ENCODE assay signal across 24 cellular contexts in genomic region chr22:40409613-40410113, GRCh38. TPM values are rescaled to one million over a fixed set of nuclear protein-coding genes. Genes with fewer than 3 reads are reported as not detected.
A peak's percentile ranks its signal among the peaks of the same experiment; 100 is the strongest.
DNase-seq lines count a peak whose midpoint lies in the region; ATAC-seq and TF ChIP-seq lines count a peak whose summit lies in the region.
"Had no signal": no experiment of that assay in that cellular context is flagged by ENCODE, and none has a peak within 500 bp of the region (broad histone marks: within the 10 kb centered on the region; RNA-seq: fewer than 3 reads in every experiment).

No MANE protein-coding gene starts in this region.

- H3K9me3 ChIP-seq in mucosa of stomach (ENCODE audit: control insufficient read depth, low read length), result no peaks in the 10 kb centered on the region
- H3K9me3 ChIP-seq: heart left ventricle, SJCRH30, thoracic aorta, uterus had no signal

- no peak overlapping the region for H3K4me3 ChIP-seq in mucosa of stomach (ENCODE audit: low read length)
- H3K4me3 ChIP-seq: heart left ventricle, SJCRH30, thoracic aorta, uterus had no signal

- ATAC-seq in natural killer cell treated with Interleukin-12 subunit alpha and Interleukin-12 subunit beta and Interleukin-15 and Interleukin-18, amount 100 ng/mL, for 72 hours, result no peak
- ATAC-seq in natural killer cell (no peak), HG03457 (IDR thresholded peaks at IDR 0.05; ENCODE audit: unreplicated experiment) (no peak)
- no peak for ATAC-seq in activated CD8-positive, alpha-beta T cell treated with anti-CD3 and anti-CD28 coated beads for 36 hours
- no peak for ATAC-seq in stimulated activated naive CD8-positive, alpha-beta T cell treated with anti-CD3 and anti-CD28 coated beads, Interleukin-15, amount 100 ng/mL, for 72 hours
- ATAC-seq: activated T-cell treated with anti-CD3 and anti-CD28 coated beads, Interleukin-2, amount 50 U/mL, for 72 hours; heart left ventricle had no signal

- peak; percentile 32 for DNase-seq in natural killer cell treated with Interleukin-12 subunit alpha and Interleukin-12 subunit beta and Interleukin-15 and Interleukin-18, amount 100 ng/mL, for 72 hours (ENCODE audit: low spot score)
- DNase-seq in natural killer cell, result no peak
- DNase-seq in activated CD8-positive, alpha-beta T cell treated with anti-CD3 and anti-CD28 coated beads for 36 hours, result no peak
- DNase-seq in stimulated activated naive CD8-positive, alpha-beta T cell treated with anti-CD3 and anti-CD28 coated beads, Interleukin-15, amount 100 ng/mL, for 72 hours, result no peak
- no peak for DNase-seq in AG20443 (ENCODE audit: low spot score)
- DNase-seq: activated T-cell treated with anti-CD3 and anti-CD28 coated beads, Interleukin-2, amount 50 U/mL, for 72 hours; effector CD4-positive, alpha-beta T cell; erythroblast; heart left ventricle; kidney glomerular epithelial cell; NCI-H1417; NCI-H2081; NCI-H82; SJCRH30; small intestine; stimulated activated CD4-positive, alpha-beta T cell treated with anti-CD3 and anti-CD28 coated beads, Interleukin-1b, Interleukin-23, amount 100 ng/mL, for 48 hours; T-cell; uterus had no signal

- H3K27me3 Mint-ChIP-seq in natural killer cell treated with Interleukin-12 subunit alpha and Interleukin-12 subunit beta and Interleukin-15 and Interleukin-18, amount 100 ng/mL, for 72 hours, result no peaks in the 10 kb centered on the region
- H3K27me3 Mint-ChIP-seq in natural killer cell (ENCODE audit: low read depth in 2 of 2), result no peaks in the 10 kb centered on the region
- H3K27me3 Mint-ChIP-seq in activated CD8-positive, alpha-beta T cell treated with anti-CD3 and anti-CD28 coated beads for 36 hours, result no peaks in the 10 kb centered on the region
- H3K27me3 Mint-ChIP-seq in stimulated activated naive CD8-positive, alpha-beta T cell treated with anti-CD3 and anti-CD28 coated beads, Interleukin-15, amount 100 ng/mL, for 72 hours, result no peaks in the 10 kb centered on the region
- H3K27me3 Mint-ChIP-seq: activated naive CD4-positive, alpha-beta T cell treated with anti-CD3 and anti-CD28 coated beads, Interleukin-2, amount 50 U/mL, for 24 hours; T-cell had no signal

- no peaks in the 10 kb centered on the region for H3K9me3 Mint-ChIP-seq in natural killer cell treated with Interleukin-12 subunit alpha and Interleukin-12 subunit beta and Interleukin-15 and Interleukin-18, amount 100 ng/mL, for 72 hours
- H3K9me3 Mint-ChIP-seq in natural killer cell, result no peaks in the 10 kb centered on the region
- H3K9me3 Mint-ChIP-seq in activated CD8-positive, alpha-beta T cell treated with anti-CD3 and anti-CD28 coated beads for 36 hours, result no peaks in the 10 kb centered on the region
- H3K9me3 Mint-ChIP-seq in stimulated activated naive CD8-positive, alpha-beta T cell treated with anti-CD3 and anti-CD28 coated beads, Interleukin-15, amount 100 ng/mL, for 72 hours, result no peaks in the 10 kb centered on the region
- H3K9me3 Mint-ChIP-seq: activated naive CD4-positive, alpha-beta T cell treated with anti-CD3 and anti-CD28 coated beads, Interleukin-2, amount 50 U/mL, for 24 hours; activated T-cell treated with anti-CD3 and anti-CD28 coated beads, Interleukin-2, amount 50 U/mL, for 72 hours; T-cell had no signal

- POLR2A ChIA-PET in activated CD8-positive, alpha-beta T cell treated with anti-CD3 and anti-CD28 coated beads for 36 hours (lab: Charles Lee), result interaction anchor here (0.7 to 1.3 kb wide), 6 partner anchors 11 to 96 kb away, joined by 3 to 6 read pairs (median 3); partner anchors contain the start of gene SGSM3

- H3K27ac Mint-ChIP-seq in natural killer cell treated with Interleukin-12 subunit alpha and Interleukin-12 subunit beta and Interleukin-15 and Interleukin-18, amount 100 ng/mL, for 72 hours, result no peak overlapping the region
- H3K27ac Mint-ChIP-seq in natural killer cell, result no peak overlapping the region
- H3K27ac Mint-ChIP-seq in activated CD8-positive, alpha-beta T cell treated with anti-CD3 and anti-CD28 coated beads for 36 hours, result peak overlapping the region; percentile 30
- peak overlapping the region in 1 of 2 donors; percentile 71 for H3K27ac Mint-ChIP-seq in stimulated activated naive CD8-positive, alpha-beta T cell treated with anti-CD3 and anti-CD28 coated beads, Interleukin-15, amount 100 ng/mL, for 72 hours
- H3K27ac Mint-ChIP-seq: activated naive CD4-positive, alpha-beta T cell treated with anti-CD3 and anti-CD28 coated beads, Interleukin-2, amount 50 U/mL, for 24 hours; activated T-cell treated with anti-CD3 and anti-CD28 coated beads, Interleukin-2, amount 50 U/mL, for 72 hours had no signal

- peaks cover 29% of the 10 kb centered on the region for H3K4me1 ChIP-seq in mucosa of stomach (ENCODE audit: control insufficient read depth, insufficient read depth, low read length)
- H3K4me1 ChIP-seq: SJCRH30, uterus had no signal

- no peak overlapping the region for H3K4me3 Mint-ChIP-seq in natural killer cell treated with Interleukin-12 subunit alpha and Interleukin-12 subunit beta and Interleukin-15 and Interleukin-18, amount 100 ng/mL, for 72 hours
- H3K4me3 Mint-ChIP-seq in natural killer cell, result no peak overlapping the region
- H3K4me3 Mint-ChIP-seq in activated CD8-positive, alpha-beta T cell treated with anti-CD3 and anti-CD28 coated beads for 36 hours, result no peak overlapping the region
- no peak overlapping the region for H3K4me3 Mint-ChIP-seq in stimulated activated naive CD8-positive, alpha-beta T cell treated with anti-CD3 and anti-CD28 coated beads, Interleukin-15, amount 100 ng/mL, for 72 hours
- H3K4me3 Mint-ChIP-seq: activated naive CD4-positive, alpha-beta T cell treated with anti-CD3 and anti-CD28 coated beads, Interleukin-2, amount 50 U/mL, for 24 hours; activated T-cell treated with anti-CD3 and anti-CD28 coated beads, Interleukin-2, amount 50 U/mL, for 72 hours; CD14-positive monocyte; IgD-negative memory B cell; T-cell had no signal

- CTCF ChIA-PET in activated CD8-positive, alpha-beta T cell treated with anti-CD3 and anti-CD28 coated beads for 36 hours (lab: Charles Lee), result no interaction called here

- H3K36me3 ChIP-seq in mucosa of stomach (ENCODE audit: control insufficient read depth, insufficient read depth, low read length), result peaks cover 40% of the 10 kb centered on the region
- H3K36me3 ChIP-seq: uterus had no signal

- H3K9ac ChIP-seq in mucosa of stomach (ENCODE audit: low read length), result peak overlapping the region; percentile 17

- intact Hi-C loops in natural killer cell (cut with micrococcal nuclease), result no loop called here
- intact Hi-C loops in activated CD8-positive, alpha-beta T cell treated with anti-CD3 and anti-CD28 coated beads for 36 hours (cut with micrococcal nuclease), result no loop called here

- no peak for TF ChIP-seq CTCF in natural killer cell (IDR thresholded peaks at IDR 0.05)
- no peak for TF ChIP-seq CTCF in activated CD8-positive, alpha-beta T cell treated with anti-CD3 and anti-CD28 coated beads for 36 hours (IDR thresholded peaks at IDR 0.05)

- no peaks in the 10 kb centered on the region for H3K27me3 ChIP-seq in mucosa of stomach (ENCODE audit: control insufficient read depth, insufficient read depth, low read length)
- H3K27me3 ChIP-seq: heart left ventricle, SJCRH30, uterus had no signal

- peaks cover 6 to 10% of the 10 kb centered on the region in 2 donors for H3K4me1 Mint-ChIP-seq in natural killer cell treated with Interleukin-12 subunit alpha and Interleukin-12 subunit beta and Interleukin-15 and Interleukin-18, amount 100 ng/mL, for 72 hours (ENCODE audit: low read depth in 2 of 2)
- peaks cover 0 to 13% of the 10 kb centered on the region in 2 donors for H3K4me1 Mint-ChIP-seq in natural killer cell
- peaks cover 6% of the 10 kb centered on the region for H3K4me1 Mint-ChIP-seq in activated CD8-positive, alpha-beta T cell treated with anti-CD3 and anti-CD28 coated beads for 36 hours (ENCODE audit: low read depth)
- H3K4me1 Mint-ChIP-seq in stimulated activated naive CD8-positive, alpha-beta T cell treated with anti-CD3 and anti-CD28 coated beads, Interleukin-15, amount 100 ng/mL, for 72 hours, result peaks cover 5% of the 10 kb centered on the region

- peaks cover 5% of the 10 kb centered on the region for H3K36me3 Mint-ChIP-seq in natural killer cell treated with Interleukin-12 subunit alpha and Interleukin-12 subunit beta and Interleukin-15 and Interleukin-18, amount 100 ng/mL, for 72 hours
- H3K36me3 Mint-ChIP-seq in natural killer cell, result no peaks in the 10 kb centered on the region
- H3K36me3 Mint-ChIP-seq in activated CD8-positive, alpha-beta T cell treated with anti-CD3 and anti-CD28 coated beads for 36 hours (ENCODE audit: low read depth), result peaks cover 6% of the 10 kb centered on the region

RNA-seq across cellular contexts. Expression of gene SGSM3, which starts 39.3 kb away (rescaled TPM):
- 10 to 100 TPM; 59.2 to 74.7 TPM for total RNA-seq in natural killer cell treated with Interleukin-12 subunit alpha and Interleukin-12 subunit beta and Interleukin-15 and Interleukin-18, amount 100 ng/mL, for 72 hours
- total RNA-seq in natural killer cell, result 10 to 100 TPM; 74.4 to 93.2 (median 76.3) TPM
- total RNA-seq in activated CD8-positive, alpha-beta T cell treated with anti-CD3 and anti-CD28 coated beads for 36 hours, result 10 to 100 TPM; 60.2 to 64.3 TPM
